ENCODE assay signal across 20 cellular contexts in genomic region chr6:99485395-99485773, GRCh38.
"Had no signal": no experiment of that assay in that cellular context is flagged by ENCODE, and none has a peak within 500 bp of the region (broad histone marks: within the 10 kb centered on the region; RNA-seq: fewer than 3 reads in every experiment).

No MANE protein-coding gene starts in this region.

- FAIRE-seq: small intestine had no signal

- H3K27ac ChIP-seq: breast epithelium, coronary artery, esophagus muscularis mucosa, gastrocnemius medialis, left ventricle myocardium inferior, thoracic aorta, vagina had no signal

- H3K4me3 Mint-ChIP-seq: activated naive CD8-positive, alpha-beta T cell treated with anti-CD3 and anti-CD28 coated beads, Interleukin-2, amount 10 ng/mL, durations not matched to agents 7 days and 5 days; central memory CD8-positive, alpha-beta T cell; mesothelial cell of epicardium; natural killer cell; type B pancreatic cell had no signal

- ATAC-seq: gastrocnemius medialis, natural killer cell, sciatic nerve had no signal

- H3K36me3 Mint-ChIP-seq: natural killer cell had no signal

- H3K4me3 ChIP-seq: breast epithelium, coronary artery, esophagus muscularis mucosa, gastrocnemius medialis, left ventricle myocardium inferior, thoracic aorta, vagina had no signal

- H3K9me3 ChIP-seq: breast epithelium, esophagus muscularis mucosa, gastrocnemius medialis, left ventricle myocardium inferior, thoracic aorta, vagina had no signal

- DNase-seq: activated naive CD4-positive, alpha-beta T cell treated with Interleukin-2 at 50 U/mL for 16 hours; activated naive CD8-positive, alpha-beta T cell treated with anti-CD3 and anti-CD28 coated beads, Interleukin-2, amount 10 ng/mL, durations not matched to agents 7 days and 5 days; activated T-cell treated with anti-CD3 and anti-CD28 coated beads, Interleukin-2, amount 50 U/mL, for 1 hour; amniotic stem cell; gastrocnemius medialis; hypothalamus; left ventricle myocardium inferior; natural killer cell; small intestine; stimulated activated CD4-positive, alpha-beta T cell treated with anti-CD3 and anti-CD28 coated beads, Interleukin-15, amount 100 ng/mL, for 24 hours had no signal

- H3K27me3 ChIP-seq: breast epithelium, esophagus muscularis mucosa, gastrocnemius medialis, vagina had no signal

- H3K36me3 ChIP-seq: breast epithelium had no signal

- H3K4me1 ChIP-seq: breast epithelium, esophagus muscularis mucosa, gastrocnemius medialis, left ventricle myocardium inferior, vagina had no signal

- H3K4me1 Mint-ChIP-seq: activated naive CD8-positive, alpha-beta T cell treated with anti-CD3 and anti-CD28 coated beads, Interleukin-2, amount 10 ng/mL, durations not matched to agents 7 days and 5 days had no signal

- H3K27me3 Mint-ChIP-seq: activated naive CD8-positive, alpha-beta T cell treated with anti-CD3 and anti-CD28 coated beads, Interleukin-2, amount 10 ng/mL, durations not matched to agents 7 days and 5 days; central memory CD8-positive, alpha-beta T cell; stimulated activated naive B cell treated with anti-CD40 and anti-IgM and Interleukin-4, amounts not matched to agents 10 μg/mL and 1 μg/mL and 100 μg/mL, for 72 hours; type B pancreatic cell had no signal

- H3K27ac Mint-ChIP-seq: activated naive CD8-positive, alpha-beta T cell treated with anti-CD3 and anti-CD28 coated beads, Interleukin-2, amount 10 ng/mL, durations not matched to agents 7 days and 5 days; mesothelial cell of epicardium; natural killer cell; type B pancreatic cell had no signal

- H3K9me3 Mint-ChIP-seq: activated naive CD8-positive, alpha-beta T cell treated with anti-CD3 and anti-CD28 coated beads, Interleukin-2, amount 10 ng/mL, durations not matched to agents 7 days and 5 days; central memory CD8-positive, alpha-beta T cell; mesothelial cell of epicardium; natural killer cell; stimulated activated naive B cell treated with anti-CD40 and anti-IgM and Interleukin-4, amounts not matched to agents 10 μg/mL and 1 μg/mL and 100 μg/mL, for 72 hours; type B pancreatic cell had no signal
